Comparison of ENCODE assay signal across 17 cellular contexts in genomic region chr20:7967199-7967844, GRCh38. TPM values are rescaled to one million over a fixed set of nuclear protein-coding genes. Genes with fewer than 3 reads are reported as not detected.
A peak's percentile ranks its signal among the peaks of the same experiment; 100 is the strongest.
DNase-seq lines count a peak whose midpoint lies in the region; ATAC-seq and TF ChIP-seq lines count a peak whose summit lies in the region.
"Had no signal": no experiment of that assay in that cellular context is flagged by ENCODE, and none has a peak within 500 bp of the region (broad histone marks: within the 10 kb centered on the region; RNA-seq: fewer than 3 reads in every experiment).

No MANE protein-coding gene starts in this region.

- intact Hi-C loops in Calu3 (cut with micrococcal nuclease; ENCODE audit: unreplicated experiment), result no loop called here

- H3K9me3 Mint-ChIP-seq in Calu3 (ENCODE audit: low read depth, unreplicated experiment), result no peaks in the 10 kb centered on the region
- H3K9me3 Mint-ChIP-seq: activated T-cell treated with anti-CD3 and anti-CD28 coated beads, Interleukin-2, amount 50 U/mL, for 4 hours; GM23338; natural killer cell treated with Interleukin-12 subunit alpha and Interleukin-12 subunit beta and Interleukin-15 and Interleukin-18, amount 100 ng/mL, for 72 hours; T-cell had no signal

- TF ChIP-seq CTCF in AG09309 (IDR thresholded peaks at IDR 0.05; ENCODE audit: control insufficient read depth, insufficient read depth, low read depth, low read length, missing control alignments), result no peak
- no peak for TF ChIP-seq CTCF in astrocyte of the spinal cord (IDR thresholded peaks at IDR 0.05; ENCODE audit: low read depth, low read length)
- TF ChIP-seq CTCF in Calu3 (IDR thresholded peaks at IDR 0.05; ENCODE audit: unreplicated experiment), result no peak

- BruUV-seq in Calu3 (replicated peaks; lab: Mats Ljungman, UMichigan), result no TSS peak

- CTCF ChIA-PET in Calu3 (lab: Charles Lee), result no interaction called here

- H3K4me3 Mint-ChIP-seq in Calu3 (ENCODE audit: low read depth, unreplicated experiment), result no peak overlapping the region
- H3K4me3 Mint-ChIP-seq: activated CD4-positive, alpha-beta T cell treated with anti-CD3 and anti-CD28 coated beads for 36 hours; activated T-cell treated with anti-CD3 and anti-CD28 coated beads, Interleukin-2, amount 50 U/mL, for 4 hours; GM23338; natural killer cell treated with Interleukin-12 subunit alpha and Interleukin-12 subunit beta and Interleukin-15 and Interleukin-18, amount 100 ng/mL, for 72 hours; T-cell had no signal

- ATAC-seq in GM19328 (IDR thresholded peaks at IDR 0.05; ENCODE audit: unreplicated experiment), result no peak
- ATAC-seq: activated CD4-positive, alpha-beta T cell treated with anti-CD3 and anti-CD28 coated beads for 36 hours; activated T-cell treated with anti-CD3 and anti-CD28 coated beads, Interleukin-2, amount 50 U/mL, for 4 hours; GM23338; natural killer cell treated with Interleukin-12 subunit alpha and Interleukin-12 subunit beta and Interleukin-15 and Interleukin-18, amount 100 ng/mL, for 72 hours; stimulated activated naive CD8-positive, alpha-beta T cell treated with anti-CD3 and anti-CD28 coated beads, Interleukin-15, Interleukin-2, amounts not matched to agents 100 U/mL and 50 U/mL, for 24 hours; T-cell had no signal

- in situ Hi-C loops in astrocyte of the spinal cord (cut with HindIII; ENCODE audit: low sequenced_read_pairs), result no loop called here

- H3K4me1 Mint-ChIP-seq in Calu3 (ENCODE audit: low read depth, unreplicated experiment), result no peaks in the 10 kb centered on the region
- H3K4me1 Mint-ChIP-seq: activated CD4-positive, alpha-beta T cell treated with anti-CD3 and anti-CD28 coated beads for 36 hours; GM23338; T-cell had no signal

- no peak overlapping the region for H3K27ac Mint-ChIP-seq in Calu3 (ENCODE audit: unreplicated experiment)
- H3K27ac Mint-ChIP-seq: activated CD4-positive, alpha-beta T cell treated with anti-CD3 and anti-CD28 coated beads for 36 hours; GM23338; natural killer cell treated with Interleukin-12 subunit alpha and Interleukin-12 subunit beta and Interleukin-15 and Interleukin-18, amount 100 ng/mL, for 72 hours; T-cell had no signal

- H3K27me3 Mint-ChIP-seq in Calu3 (ENCODE audit: unreplicated experiment), result no peaks in the 10 kb centered on the region

- no peaks in the 10 kb centered on the region for H3K36me3 Mint-ChIP-seq in Calu3 (ENCODE audit: insufficient read depth, unreplicated experiment)
- H3K36me3 Mint-ChIP-seq: natural killer cell treated with Interleukin-12 subunit alpha and Interleukin-12 subunit beta and Interleukin-15 and Interleukin-18, amount 100 ng/mL, for 72 hours; T-cell had no signal

- DNase-seq in AG09309 (ENCODE audit: low read depth) (peak; percentile 51), HS-5 (ENCODE audit: low read depth) (peak; percentile 22), astrocyte of the spinal cord (ENCODE audit: low read depth, low spot score) (peak; percentile 47), iris pigment epithelial cell (ENCODE audit: low read depth) (peak; percentile 53), DMS79 treated with DMSO at 0.1 percent for 48 hours (lab: John Stamatoyannopoulos, UW) (no peak), Calu3 (no peak), HuH-7.5 (ENCODE audit: low spot score) (no peak)
- DNase-seq: activated CD4-positive, alpha-beta T cell treated with anti-CD3 and anti-CD28 coated beads for 36 hours; activated T-cell treated with anti-CD3 and anti-CD28 coated beads, Interleukin-2, amount 50 U/mL, for 4 hours; C1 segment of cervical spinal cord; effector CD4-positive, alpha-beta T cell; NCI-H2171; stimulated activated naive CD8-positive, alpha-beta T cell treated with anti-CD3 and anti-CD28 coated beads, Interleukin-15, Interleukin-2, amounts not matched to agents 100 U/mL and 50 U/mL, for 24 hours; T-cell had no signal

- H3K4me3 ChIP-seq in AG09309 (ENCODE audit: control insufficient read depth, low read depth, low read length), result no peak overlapping the region
- H3K4me3 ChIP-seq in astrocyte of the spinal cord (ENCODE audit: low read depth, low read length), result no peak overlapping the region
- H3K4me3 ChIP-seq: GM23338 had no signal

RNA-seq across cellular contexts. Expression of gene HAO1, which starts 27.1 kb away (rescaled TPM):
- not detected in 2 replicates for total RNA-seq in Calu3 (2022)
- total RNA-seq: activated CD4-positive, alpha-beta T cell treated with anti-CD3 and anti-CD28 coated beads for 36 hours; activated T-cell treated with anti-CD3 and anti-CD28 coated beads, Interleukin-2, amount 50 U/mL, for 4 hours; GM23338; natural killer cell treated with Interleukin-12 subunit alpha and Interleukin-12 subunit beta and Interleukin-15 and Interleukin-18, amount 100 ng/mL, for 72 hours; T-cell had no signal

RNA-seq across cellular contexts. Expression of gene TMX4, which starts 52.2 kb away (rescaled TPM):
- 16.3 and 21.2 TPM in 2 replicates for total RNA-seq in Calu3 (2022)

Comparison
In these comparisons a context has a peak if more than half of its experiments do, and no peak if none do; other contexts are left out.
1. DNase-seq: peak in AG09309 (single experiment), HS-5 (single experiment), astrocyte of the spinal cord (single experiment) and iris pigment epithelial cell (single experiment); none in DMS79 treated with DMSO at 0.1 percent for 48 hours (single experiment), Calu3 (single experiment) and HuH-7.5 (single experiment).